Comparison of ENCODE assay signal across 12 cellular contexts in genomic region chr16:56558024-56558747, GRCh38. TPM values are rescaled to one million over a fixed set of nuclear protein-coding genes. Genes with fewer than 3 reads are reported as not detected.
DNase-seq lines count a peak whose midpoint lies in the region; ATAC-seq, FAIRE-seq and TF ChIP-seq lines count a peak whose summit lies in the region.
"Had no signal": no experiment of that assay in that cellular context is flagged by ENCODE, and none has a peak within 500 bp of the region (broad histone marks: within the 10 kb centered on the region; RNA-seq: fewer than 3 reads in every experiment).

No MANE protein-coding gene starts in this region.

- H3K4me3 Mint-ChIP-seq in endothelial cell (ENCODE audit: unreplicated experiment) = no peak overlapping the region
- H3K4me3 Mint-ChIP-seq in natural killer cell treated with Interleukin-12 subunit alpha and Interleukin-12 subunit beta and Interleukin-15 and Interleukin-18, amount 100 ng/mL, for 72 hours = no peak overlapping the region

- no peaks in the 10 kb centered on the region for H3K9me3 Mint-ChIP-seq in endothelial cell (ENCODE audit: unreplicated experiment)
- no peaks in the 10 kb centered on the region for H3K9me3 Mint-ChIP-seq in natural killer cell treated with Interleukin-12 subunit alpha and Interleukin-12 subunit beta and Interleukin-15 and Interleukin-18, amount 100 ng/mL, for 72 hours

- ATAC-seq in natural killer cell treated with Interleukin-12 subunit alpha and Interleukin-12 subunit beta and Interleukin-15 and Interleukin-18, amount 100 ng/mL, for 72 hours = no peak

- peaks cover 4% of the 10 kb centered on the region for H3K27me3 Mint-ChIP-seq in endothelial cell (ENCODE audit: unreplicated experiment)
- peaks cover 21 to 48% of the 10 kb centered on the region in 2 donors for H3K27me3 Mint-ChIP-seq in natural killer cell treated with Interleukin-12 subunit alpha and Interleukin-12 subunit beta and Interleukin-15 and Interleukin-18, amount 100 ng/mL, for 72 hours

- TF ChIP-seq CTCF in AG04450 (IDR thresholded peaks at IDR 0.05; ENCODE audit: low read depth, low read length) (no peak), endothelial cell (IDR thresholded peaks at IDR 0.05; ENCODE audit: unreplicated experiment) (no peak)

- DNase-seq in AG04450 (ENCODE audit: low read depth, low spot score) (peak; percentile 8), HS-5 (ENCODE audit: low read depth) (peak; percentile 46), T1000 (lab: John Stamatoyannopoulos, UW) (peak; percentile 48), globus pallidus (ENCODE audit: low spot score) (peak; percentile 68), endothelial cell (ENCODE audit: low spot score) (no peak), GM12891 (ENCODE audit: insufficient read length, low spot score) (no peak), NCI-H1436 treated with DMSO at 0.1 percent for 48 hours (lab: John Stamatoyannopoulos, UW) (no peak)
- no peak for DNase-seq in natural killer cell treated with Interleukin-12 subunit alpha and Interleukin-12 subunit beta and Interleukin-15 and Interleukin-18, amount 100 ng/mL, for 72 hours (ENCODE audit: low spot score)
- DNase-seq: Caco-2 had no signal

- H3K9me3 ChIP-seq in AG04450 (ENCODE audit: control insufficient read depth, insufficient read depth, low read length) = no peaks in the 10 kb centered on the region
- H3K9me3 ChIP-seq: Caco-2, neutrophil had no signal

- TF ChIP-seq POLR2A in GM12891 (IDR thresholded peaks at IDR 0.05; ENCODE audit: low read depth, low read length) = no peak

- no peaks in the 10 kb centered on the region for H3K4me1 Mint-ChIP-seq in endothelial cell (ENCODE audit: unreplicated experiment)
- no peaks in the 10 kb centered on the region for H3K4me1 Mint-ChIP-seq in natural killer cell treated with Interleukin-12 subunit alpha and Interleukin-12 subunit beta and Interleukin-15 and Interleukin-18, amount 100 ng/mL, for 72 hours (ENCODE audit: low read depth in 2 of 2)

- CTCF ChIA-PET in AG04450 (lab: Charles Lee) = no interaction called here

- no peaks in the 10 kb centered on the region for H3K36me3 Mint-ChIP-seq in endothelial cell (ENCODE audit: low read depth, unreplicated experiment)
- H3K36me3 Mint-ChIP-seq in natural killer cell treated with Interleukin-12 subunit alpha and Interleukin-12 subunit beta and Interleukin-15 and Interleukin-18, amount 100 ng/mL, for 72 hours = no peaks in the 10 kb centered on the region

- no peak overlapping the region for H3K27ac ChIP-seq in AG04450 (ENCODE audit: low read depth, low read length)
- H3K27ac ChIP-seq: neutrophil had no signal

- no peak overlapping the region for H3K4me3 ChIP-seq in AG04450 (ENCODE audit: low read depth, low read length)

- peaks cover 24% of the 10 kb centered on the region for H3K27me3 ChIP-seq in AG04450 (ENCODE audit: control insufficient read depth, insufficient read depth, low read length)

- POLR2A ChIA-PET in AG04450 (lab: Yijun Ruan, JAX) = no interaction called here

- no peak overlapping the region for H3K27ac Mint-ChIP-seq in endothelial cell (ENCODE audit: unreplicated experiment)
- H3K27ac Mint-ChIP-seq in natural killer cell treated with Interleukin-12 subunit alpha and Interleukin-12 subunit beta and Interleukin-15 and Interleukin-18, amount 100 ng/mL, for 72 hours = no peak overlapping the region

- FAIRE-seq in GM12891 (lab: Jason Lieb, UNC) = no peak
- FAIRE-seq: GM19239 had no signal

TF ChIP-seq in GM12891, 5 proteins besides CTCF, POLR2A, EP300 and RAD21:
- TF ChIP-seq TAF1 (IDR thresholded peaks at IDR 0.05; ENCODE audit: low read depth, low read length) (no peak), POLR2AphosphoS5 (IDR thresholded peaks at IDR 0.05; ENCODE audit: low read depth, low read length) (no peak), SPI1 (IDR thresholded peaks at IDR 0.05; ENCODE audit: low read depth, low read length) (no peak), POU2F2 (IDR thresholded peaks at IDR 0.05; ENCODE audit: low read depth, low read length) (no peak), PAX5 (IDR thresholded peaks at IDR 0.05; ENCODE audit: insufficient read depth, low read length, severe bottlenecking) (no peak)

RNA-seq across cellular contexts. Expression of gene MT4, which starts 6.7 kb away (rescaled TPM):
- not detected in 2 replicates for polyA plus RNA-seq in AG04450 (2011; rRNA removed)
- not detected in 2 replicates for polyA minus RNA-seq in AG04450 (2011; rRNA and poly(A)+ RNA removed)
- not detected for total RNA-seq in endothelial cell (ENCODE audit: unreplicated experiment)
- not detected for polyA plus RNA-seq in GM12891 (2012; ENCODE audit: low read depth, missing spikeins)
- total RNA-seq in natural killer cell treated with Interleukin-12 subunit alpha and Interleukin-12 subunit beta and Interleukin-15 and Interleukin-18, amount 100 ng/mL, for 72 hours = not detected
- total RNA-seq: Caco-2, glomerular endothelial cell had no signal

RNA-seq across cellular contexts. Expression of gene MT3, which starts 31.1 kb away (rescaled TPM):
- polyA plus RNA-seq in AG04450 (2011; rRNA removed) = not detected in 2 replicates
- polyA minus RNA-seq in AG04450 (2011; rRNA and poly(A)+ RNA removed) = not detected in 2 replicates
- not detected for total RNA-seq in endothelial cell (ENCODE audit: unreplicated experiment)
- 0.19 TPM for polyA plus RNA-seq in GM12891 (2012; ENCODE audit: low read depth, missing spikeins)
- 1 to 10 TPM in 1 of 2 donors, under 1 TPM in 1; 0.70 to 4.2 TPM for total RNA-seq in natural killer cell treated with Interleukin-12 subunit alpha and Interleukin-12 subunit beta and Interleukin-15 and Interleukin-18, amount 100 ng/mL, for 72 hours
- total RNA-seq: Caco-2, glomerular endothelial cell had no signal

RNA-seq across cellular contexts. Expression of gene BBS2, which starts 38.4 kb away (rescaled TPM):
- 49.7 and 53.6 TPM in 2 replicates for polyA plus RNA-seq in AG04450 (2011; rRNA removed)
- 41.8 and 46.0 TPM in 2 replicates for polyA minus RNA-seq in AG04450 (2011; rRNA and poly(A)+ RNA removed)
- total RNA-seq in endothelial cell (ENCODE audit: unreplicated experiment) = 37.5 TPM
- polyA plus RNA-seq in GM12891 (2012; ENCODE audit: low read depth, missing spikeins) = 11.7 TPM
- 10 to 100 TPM in 1 of 2 donors, 1 to 10 TPM in 1; 6.6 to 10.6 TPM for total RNA-seq in natural killer cell treated with Interleukin-12 subunit alpha and Interleukin-12 subunit beta and Interleukin-15 and Interleukin-18, amount 100 ng/mL, for 72 hours

RNA-seq across cellular contexts. Expression of gene MT2A, which starts 50.2 kb away (rescaled TPM):
- polyA plus RNA-seq in AG04450 (2011; rRNA removed) = 82.6 and 146 TPM in 2 replicates
- 63.5 and 64.1 TPM in 2 replicates for polyA minus RNA-seq in AG04450 (2011; rRNA and poly(A)+ RNA removed)
- total RNA-seq in endothelial cell (ENCODE audit: unreplicated experiment) = 2.4 TPM
- 8.4 TPM for polyA plus RNA-seq in GM12891 (2012; ENCODE audit: low read depth, missing spikeins)
- 1,000 to 10,000 TPM in 1 of 2 donors, 100 to 1,000 TPM in 1; 549 to 1,013 TPM for total RNA-seq in natural killer cell treated with Interleukin-12 subunit alpha and Interleukin-12 subunit beta and Interleukin-15 and Interleukin-18, amount 100 ng/mL, for 72 hours

Comparison
In these comparisons a context has a peak if more than half of its experiments do, and no peak if none do; other contexts are left out.
1. DNase-seq: peak in AG04450 (single experiment), HS-5 (single experiment), T1000 (single experiment) and globus pallidus (single experiment); none in endothelial cell (single experiment), GM12891 (single experiment), NCI-H1436 treated with DMSO at 0.1 percent for 48 hours (single experiment) and natural killer cell treated with Interleukin-12 subunit alpha and Interleukin-12 subunit beta and Interleukin-15 and Interleukin-18, amount 100 ng/mL, for 72 hours (single experiment).